In the genomic region with DNA sequence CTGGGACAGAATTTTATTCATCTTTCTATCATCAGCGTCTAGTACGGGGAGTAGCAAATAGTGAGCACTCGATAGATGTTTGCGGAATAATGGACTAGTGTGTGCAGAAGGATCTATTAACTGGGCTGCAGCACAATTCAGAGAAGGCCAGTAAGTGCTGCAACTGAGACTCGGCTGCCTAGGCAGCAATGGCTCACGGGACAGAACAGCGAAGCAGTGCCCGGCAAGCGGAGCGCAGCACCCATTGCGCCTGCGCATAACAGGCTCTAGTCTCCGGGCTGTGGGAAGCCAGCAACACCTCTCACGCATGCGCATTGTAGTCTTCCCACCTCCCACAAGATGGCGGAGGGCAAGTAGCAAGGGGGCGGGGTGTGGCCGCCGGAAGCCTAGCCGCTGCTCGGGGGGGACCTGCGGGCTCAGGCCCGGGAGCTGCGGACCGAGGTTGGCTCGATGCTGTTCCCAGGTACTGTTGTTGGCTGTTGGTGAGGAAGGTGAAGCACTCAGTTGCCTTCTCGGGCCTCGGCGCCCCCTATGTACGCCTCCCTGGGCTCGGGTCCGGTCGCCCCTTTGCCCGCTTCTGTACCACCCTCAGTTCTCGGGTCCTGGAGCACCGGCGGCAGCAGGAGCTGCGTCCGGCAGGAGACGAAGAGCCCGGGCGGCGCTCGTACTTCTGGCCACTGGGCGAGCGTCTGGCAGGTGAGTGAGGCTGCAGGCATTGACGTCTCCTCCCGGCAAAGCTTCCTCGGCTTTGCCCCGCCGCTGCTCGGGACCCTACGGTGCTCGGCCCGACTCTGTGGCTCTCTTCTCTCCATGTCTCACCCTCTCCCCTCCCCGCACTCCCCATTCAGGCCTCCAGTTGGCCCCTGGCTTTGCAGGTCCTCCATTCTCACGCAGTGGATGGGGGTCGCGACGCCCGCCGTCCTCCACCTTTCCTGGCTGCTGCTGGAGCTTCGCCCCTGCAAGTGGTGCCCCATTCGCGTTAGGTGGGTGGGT, we compare ENCODE assay signal across 8 cellular contexts. TPM values are rescaled to one million over a fixed set of nuclear protein-coding genes. Genes with fewer than 3 reads are reported as not detected.
DNase-seq lines count a peak whose midpoint lies in the region; ATAC-seq and TF ChIP-seq lines count a peak whose summit lies in the region.

No MANE protein-coding gene starts in this region.

- H3K27ac ChIP-seq in PC-9 (peak overlapping the region; percentile 52), esophagus (ENCODE audit: low read depth in 2 of 2, low read length in 1 of 2) (peak overlapping the region; percentile 82 to 93), mucosa of rectum (ENCODE audit: low read depth in 2 of 2, low read length in 2 of 2) (peak overlapping the region; percentile 91 to 93)

- H3K4me3 Mint-ChIP-seq in activated T-cell treated with anti-CD3 and anti-CD28 coated beads, Interleukin-2, amount 50 U/mL, for 4 hours: peak overlapping the region; percentile 94

- H3K36me3 Mint-ChIP-seq in activated T-cell treated with anti-CD3 and anti-CD28 coated beads, Interleukin-2, amount 50 U/mL, for 4 hours (ENCODE audit: insufficient read depth): no peaks in the 10 kb centered on the region

- no peaks in the 10 kb centered on the region for H3F3A ChIP-seq in PC-9 (ENCODE audit: insufficient read depth, low read depth)

- no peak for TF ChIP-seq CTCF in PC-9 (conservative IDR thresholded peaks at IDR 0.05)

- peaks cover 16% of the 10 kb centered on the region for H3K4me1 ChIP-seq in PC-9 (replicated peaks; ENCODE audit: insufficient read depth)
- H3K4me1 ChIP-seq in esophagus (ENCODE audit: control insufficient read depth in 2 of 2, insufficient read depth in 2 of 2, low read length in 1 of 2): peaks cover 0 to 5% of the 10 kb centered on the region in 2 donors
- H3K4me1 ChIP-seq in mucosa of rectum (ENCODE audit: control insufficient read depth in 2 of 2, insufficient read depth in 2 of 2, low read length in 2 of 2): peaks cover 19 to 20% of the 10 kb centered on the region in 2 donors

- CTCF ChIA-PET in PC-9 (lab: Charles Lee): no interaction called here

- intact Hi-C loops in PC-9 (cut with micrococcal nuclease; ENCODE audit: unreplicated experiment): loop anchor here (5.0 kb wide), 1 partner anchor 270 kb away; a partner anchor contains a TSS

- peak overlapping the region; percentile 94 to 96 for H3K9ac ChIP-seq in mucosa of rectum (ENCODE audit: low read depth in 1 of 2, low read length in 2 of 2)

- POLR2A ChIA-PET in PC-9 (lab: Charles Lee; ENCODE audit: unreplicated experiment): interaction anchor here (0.5 to 0.8 kb wide), 6 partner anchors 9 to 1495 kb away, joined by 3 to 9 read pairs (median 4); a partner anchor contains a TSS

- ATAC-seq in GM21723 (IDR thresholded peaks at IDR 0.05; ENCODE audit: unreplicated experiment): peak; percentile 94
- peak; percentile 94 to 95 for ATAC-seq in activated T-cell treated with anti-CD3 and anti-CD28 coated beads, Interleukin-2, amount 50 U/mL, for 4 hours

- peaks cover 8% of the 10 kb centered on the region for H3K27me3 Mint-ChIP-seq in activated T-cell treated with anti-CD3 and anti-CD28 coated beads, Interleukin-2, amount 50 U/mL, for 4 hours (ENCODE audit: low read depth)

- DNase-seq in DMS79 (lab: John Stamatoyannopoulos, UW) (peak; percentile 95), KBM-7 (peak; percentile 94), PC-9 (peak; percentile 91 to 95)
- peak; percentile 95 for DNase-seq in activated T-cell treated with anti-CD3 and anti-CD28 coated beads, Interleukin-2, amount 50 U/mL, for 4 hours
- peak; percentile 89 to 95 for DNase-seq in stimulated activated CD8-positive, alpha-beta memory T cell treated with anti-CD3 and anti-CD28 coated beads, Interleukin-4, amount 100 ng/mL, for 4 hours (ENCODE audit: low read depth in 2 of 2, low spot score in 1 of 2)

- H3K9me3 ChIP-seq in PC-9 (ENCODE audit: insufficient read depth, low read depth) (no peaks in the 10 kb centered on the region), esophagus (ENCODE audit: control insufficient read depth in 2 of 2, insufficient read depth in 1 of 2, low read depth in 1 of 2, low read length in 1 of 2) (no peaks in the 10 kb centered on the region), mucosa of rectum (ENCODE audit: control insufficient read depth in 2 of 2, low read length in 2 of 2) (no peaks in the 10 kb centered on the region)

- H3K79me2 ChIP-seq in PC-9 (ENCODE audit: low read depth): peaks cover 31% of the 10 kb centered on the region

- peak overlapping the region; percentile 80 for H3K4me2 ChIP-seq in PC-9

- BruUV-seq in PC-9 (replicated peaks; lab: Mats Ljungman, UMichigan): no TSS peak

- no peaks in the 10 kb centered on the region for H3K27me3 ChIP-seq in PC-9 (ENCODE audit: insufficient read depth, low read depth)
- H3K27me3 ChIP-seq in esophagus (ENCODE audit: control insufficient read depth in 1 of 2, insufficient read depth in 2 of 2, low read length in 2 of 2): no peaks in the 10 kb centered on the region
- H3K27me3 ChIP-seq in mucosa of rectum (ENCODE audit: control insufficient read depth in 2 of 2, insufficient read depth in 2 of 2, low read length in 2 of 2): no peaks in the 10 kb centered on the region

- peaks cover 56% of the 10 kb centered on the region for H3K4me1 Mint-ChIP-seq in activated T-cell treated with anti-CD3 and anti-CD28 coated beads, Interleukin-2, amount 50 U/mL, for 4 hours (ENCODE audit: low read depth)

- H2AFZ ChIP-seq in PC-9: peak overlapping the region; percentile 96

- H3K36me3 ChIP-seq in PC-9 (ENCODE audit: low read depth) (no peaks in the 10 kb centered on the region), esophagus (ENCODE audit: control insufficient read depth in 2 of 2, insufficient read depth in 2 of 2, low read length in 1 of 2) (no peaks in the 10 kb centered on the region), mucosa of rectum (ENCODE audit: control insufficient read depth in 2 of 2, insufficient read depth in 2 of 2, low read length in 2 of 2) (no peaks in the 10 kb centered on the region)

- H3K4me3 ChIP-seq in PC-9: peak overlapping the region; percentile 71
- H3K4me3 ChIP-seq in esophagus (ENCODE audit: low read depth in 1 of 2, low read length in 2 of 2): peak overlapping the region; percentile 78 to 97
- H3K4me3 ChIP-seq in mucosa of rectum (ENCODE audit: low read length in 2 of 2): peak overlapping the region; percentile 91 to 96

- in situ Hi-C loops in KBM-7 (cut with MboI; ENCODE audit: low pct_unique_long_range_greater_than_20kb, low sequenced_read_pairs): no loop called here

- H3K9me2 ChIP-seq in PC-9 (ENCODE audit: insufficient read depth): no peaks in the 10 kb centered on the region

- H3K9me3 Mint-ChIP-seq in activated T-cell treated with anti-CD3 and anti-CD28 coated beads, Interleukin-2, amount 50 U/mL, for 4 hours: no peaks in the 10 kb centered on the region

- WGBS in esophagus, 2 donors: 1 to 2% methylated on average over 63 to 65 of the region's 65 CpGs

- H4K20me1 ChIP-seq in PC-9 (ENCODE audit: insufficient read depth): 0 out of 2 replicates have a peak, but pooled peaks cover 3% of the 10 kb centered on the region

RNA-seq across cellular contexts. Expression of a gene that starts 30.2 kb away (rescaled TPM):
- 22.9 and 23.5 TPM in 2 replicates for total RNA-seq in PC-9 (2021)
- total RNA-seq in activated T-cell treated with anti-CD3 and anti-CD28 coated beads, Interleukin-2, amount 50 U/mL, for 4 hours: 10 to 100 TPM; 18.8 to 19.9 (median 19.7) TPM
- polyA plus RNA-seq in esophagus: 1 to 10 TPM; 4.8 to 5.8 TPM

Comparison
In these comparisons a context has a peak if more than half of its experiments do, and no peak if none do; other contexts are left out.
1. Peak in every context shown above with its lines: DNase-seq, ATAC-seq, H3K4me3 ChIP-seq and H3K27ac ChIP-seq.